16 cellular contexts compared by ENCODE assay signal in genomic region chr5:148966348-148966747, GRCh38.
DNase-seq lines count a peak whose midpoint lies in the region; ATAC-seq and TF ChIP-seq lines count a peak whose summit lies in the region.
"Had no signal": no experiment of that assay in that cellular context is flagged by ENCODE, and none has a peak within 500 bp of the region (broad histone marks: within the 10 kb centered on the region; RNA-seq: fewer than 3 reads in every experiment).

No MANE protein-coding gene starts in this region.

- POLR2A ChIA-PET in RWPE1 (lab: Yijun Ruan, JAX; ENCODE audit: low non-redundant PET): no interaction called here

- CTCF ChIA-PET in RWPE1 (lab: Yijun Ruan, JAX): interaction anchor here (0.6 to 1.2 kb wide), 8 partner anchors 9 to 954 kb away, joined by 3 to 6 read pairs (median 3); partner anchors contain the start of gene ADRB2

- H3K9me3 ChIP-seq in mesodermal cell (ENCODE audit: control insufficient read depth, low read length): no peaks in the 10 kb centered on the region
- no peaks in the 10 kb centered on the region for H3K9me3 ChIP-seq in thymus (ENCODE audit: control insufficient read depth)
- H3K9me3 ChIP-seq: BLaER1 treated with 17β-estradiol and CSF1 and Interleukin-3, amounts not matched to agents 10 nM and 100 nM had no signal

- no peaks in the 10 kb centered on the region for H3K27me3 ChIP-seq in thymus (ENCODE audit: control insufficient read depth, insufficient read depth)
- H3K27me3 ChIP-seq: BLaER1 treated with 17β-estradiol and CSF1 and Interleukin-3, amounts not matched to agents 10 nM and 100 nM had no signal

- peak overlapping the region; percentile 97 for H3K27ac ChIP-seq in RWPE1
- H3K27ac ChIP-seq in epithelial cell of prostate: peak overlapping the region; percentile 92
- H3K27ac ChIP-seq in mesodermal cell (ENCODE audit: low read depth, low read length, severe bottlenecking): peak overlapping the region; percentile 17
- H3K27ac ChIP-seq in thymus (ENCODE audit: low read depth): peak overlapping the region; percentile 22
- H3K27ac ChIP-seq: BLaER1 treated with 17β-estradiol and CSF1 and Interleukin-3, amounts not matched to agents 10 nM and 100 nM had no signal

- no peak overlapping the region for H3K4me3 ChIP-seq in mesodermal cell (ENCODE audit: extremely low read depth, insufficient read depth, low read length, poor library complexity, severe bottlenecking)
- H3K4me3 ChIP-seq in thymus (ENCODE audit: low read length): no peak overlapping the region
- H3K4me3 ChIP-seq: BLaER1 treated with 17β-estradiol and CSF1 and Interleukin-3, amounts not matched to agents 10 nM and 100 nM had no signal

- peak; percentile 33 for DNase-seq in RWPE1 (ENCODE audit: low spot score)
- DNase-seq in epithelial cell of prostate (ENCODE audit: low read depth, low spot score): no peak
- DNase-seq in omental fat pad (ENCODE audit: low spot score): no peak
- DNase-seq in stimulated activated CD4-positive, alpha-beta T cell treated with anti-CD3 and anti-CD28 coated beads, Interleukin-4, amount 100 ng/mL, for 4 hours: no peak
- DNase-seq: activated T-cell treated with anti-CD3 and anti-CD28 coated beads, Interleukin-2, amount 50 U/mL, for 1 hour; amygdala; effector CD8-positive, alpha-beta T cell; MM.1S; occipital lobe; stimulated activated naive B cell treated with anti-CD40 and anti-IgM and Interleukin-4, amounts not matched to agents 10 μg/mL and 1 μg/mL and 100 μg/mL, for 72 hours had no signal

- H3K4me1 ChIP-seq in mesodermal cell (ENCODE audit: control insufficient read depth, insufficient read depth, low read length, poor library complexity, severe bottlenecking) (peaks cover 9% of the 10 kb centered on the region), thymus (ENCODE audit: control insufficient read depth, insufficient read depth, low read length) (no peaks in the 10 kb centered on the region)

- H3K36me3 ChIP-seq in mesodermal cell (ENCODE audit: control insufficient read depth, insufficient read depth, low read length): no peaks in the 10 kb centered on the region
- no peaks in the 10 kb centered on the region for H3K36me3 ChIP-seq in thymus (ENCODE audit: control insufficient read depth, insufficient read depth)
- H3K36me3 ChIP-seq: BLaER1 treated with 17β-estradiol and CSF1 and Interleukin-3, amounts not matched to agents 10 nM and 100 nM had no signal

- no peak for ATAC-seq in omental fat pad (ENCODE audit: low FRiP score)
- ATAC-seq in HG03280 (IDR thresholded peaks at IDR 0.05; ENCODE audit: unreplicated experiment): no peak
- ATAC-seq in HG02678 (IDR thresholded peaks at IDR 0.05; ENCODE audit: unreplicated experiment): no peak
- ATAC-seq: activated CD4-positive, CD25-positive, alpha-beta regulatory T cell treated with anti-CD3 and anti-CD28 coated beads, Interleukin-2, amount 50 U/mL, for 24 hours; stimulated activated naive B cell treated with anti-CD40 and anti-IgM and Interleukin-4, amounts not matched to agents 10 μg/mL and 1 μg/mL and 100 μg/mL, for 72 hours had no signal

- TF ChIP-seq CTCF in RWPE1 (conservative IDR thresholded peaks at IDR 0.05; ENCODE audit: low read depth) (no peak), omental fat pad (IDR thresholded peaks at IDR 0.05) (no peak)

- 93 to 94% methylated on average over 4 of the region's 4 CpGs for WGBS in mesodermal cell (ENCODE audit: insufficient coverage in 2 of 2), 2 experiments
- 83% methylated on average over 4 of the region's 4 CpGs for WGBS in thymus

Comparison
In these comparisons a context has a peak if more than half of its experiments do, and no peak if none do; other contexts are left out.
1. H3K27ac ChIP-seq: peak in every context shown above with its lines; median percentile 97 in RWPE1; 92 in epithelial cell of prostate; 22 in thymus; 17 in mesodermal cell.